10 cellular contexts compared by ENCODE assay signal in the genomic region with DNA sequence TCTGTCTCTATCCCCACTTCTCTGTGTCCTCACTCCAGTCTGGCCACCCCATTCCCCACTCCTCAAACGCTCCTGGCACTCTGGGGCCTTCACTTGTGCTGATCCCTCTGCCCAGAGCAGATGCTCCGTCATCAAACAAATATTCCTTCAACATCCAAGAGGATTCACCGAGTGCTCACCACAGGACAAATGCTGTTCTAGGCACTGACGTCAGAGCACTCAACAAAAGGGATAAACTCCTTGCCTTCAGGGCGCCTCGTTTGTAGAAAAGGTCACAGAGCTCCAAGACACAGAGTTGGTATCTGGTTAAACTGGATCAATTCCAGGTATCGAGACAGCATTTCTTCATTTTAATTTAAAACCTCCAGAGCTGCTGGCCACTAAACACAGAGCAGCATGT.
"Had no signal": no experiment of that assay in that cellular context is flagged by ENCODE, and none has a peak within 500 bp of the region (broad histone marks: within the 10 kb centered on the region; RNA-seq: fewer than 3 reads in every experiment).

No MANE protein-coding gene starts in this region.

- H3K9me3 ChIP-seq: adrenal gland, thoracic aorta had no signal

- H3K27ac Mint-ChIP-seq: activated T-cell treated with anti-CD3 and anti-CD28 coated beads, Interleukin-2, amount 50 U/mL, for 72 hours had no signal

- H3K9me3 Mint-ChIP-seq: activated T-cell treated with anti-CD3 and anti-CD28 coated beads, Interleukin-2, amount 50 U/mL, for 72 hours had no signal

- H3K4me1 ChIP-seq: adrenal gland had no signal

- H3K4me3 ChIP-seq: adrenal gland, thoracic aorta had no signal

- H3K27me3 ChIP-seq: adrenal gland had no signal

- H3K27ac ChIP-seq: thoracic aorta had no signal

- H3K4me3 Mint-ChIP-seq: activated T-cell treated with anti-CD3 and anti-CD28 coated beads, Interleukin-2, amount 50 U/mL, for 72 hours had no signal

- DNase-seq: activated CD4-positive, alpha-beta T cell treated with anti-CD3 and anti-CD28 coated beads for 1 hour; activated CD4-positive, alpha-beta T cell treated with anti-CD3 and anti-CD28 coated beads, Interleukin-2, amount 50 U/mL, for 4 hours; activated naive CD4-positive, alpha-beta T cell; activated T-cell treated with anti-CD3 and anti-CD28 coated beads, Interleukin-2, amount 50 U/mL, for 72 hours; caudate nucleus; hippocampal formation; stimulated activated CD4-positive, alpha-beta T cell treated with anti-CD3 and anti-CD28 coated beads, Interleukin-12 subunit alpha, Interleukin-12 subunit beta, amount 100 ng/mL, for 4 hours; stimulated activated CD4-positive, alpha-beta T cell treated with anti-CD3 and anti-CD28 coated beads, Interleukin-2, amount 100 ng/mL, for 24 hours had no signal
